10 cellular contexts compared by ENCODE assay signal in the genomic region with DNA sequence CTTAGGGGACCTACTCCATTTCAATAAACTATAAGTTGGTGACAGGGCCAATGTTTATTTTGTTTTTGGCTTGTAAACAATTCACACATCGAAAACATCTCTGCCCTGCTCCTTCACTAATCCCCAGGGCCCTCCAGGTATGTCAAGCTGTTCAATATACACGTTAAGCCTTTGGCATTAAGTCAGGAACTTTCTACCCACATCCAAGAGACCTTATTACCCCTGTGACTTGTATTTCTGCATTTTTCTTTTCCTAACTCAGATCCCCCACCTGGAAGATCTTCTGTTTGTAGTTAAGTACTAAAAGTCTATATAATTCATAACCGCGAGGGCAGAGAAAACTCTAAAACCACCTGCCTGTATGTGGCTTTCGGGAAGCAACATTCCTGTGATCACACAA.
"Had no signal": no experiment of that assay in that cellular context is flagged by ENCODE, and none has a peak within 500 bp of the region (broad histone marks: within the 10 kb centered on the region; RNA-seq: fewer than 3 reads in every experiment).

No MANE protein-coding gene starts in this region.

- H3K4me1 ChIP-seq: HAP-1 had no signal

- H3K4me3 Mint-ChIP-seq: HFFc6, IgD-negative memory B cell had no signal

- H3K36me3 ChIP-seq: HAP-1 had no signal

- H3K4me2 ChIP-seq: KMS-11 had no signal

- H3K27ac Mint-ChIP-seq: HFFc6, IgD-negative memory B cell had no signal

- H3K4me3 ChIP-seq: HAP-1 had no signal

- H3K27ac ChIP-seq: HL-60, KMS-11 had no signal

- H3K9me3 Mint-ChIP-seq: HFFc6, IgD-negative memory B cell had no signal

- H3K36me3 Mint-ChIP-seq: IgD-negative memory B cell had no signal

- H3K4me1 Mint-ChIP-seq: IgD-negative memory B cell had no signal

- ATAC-seq: HCT116, HepG2 had no signal

- DNase-seq: GOT3, H7, HFFc6, KBM-7 had no signal
